ENCODE assay signal across 1 cellular context in the genomic region with DNA sequence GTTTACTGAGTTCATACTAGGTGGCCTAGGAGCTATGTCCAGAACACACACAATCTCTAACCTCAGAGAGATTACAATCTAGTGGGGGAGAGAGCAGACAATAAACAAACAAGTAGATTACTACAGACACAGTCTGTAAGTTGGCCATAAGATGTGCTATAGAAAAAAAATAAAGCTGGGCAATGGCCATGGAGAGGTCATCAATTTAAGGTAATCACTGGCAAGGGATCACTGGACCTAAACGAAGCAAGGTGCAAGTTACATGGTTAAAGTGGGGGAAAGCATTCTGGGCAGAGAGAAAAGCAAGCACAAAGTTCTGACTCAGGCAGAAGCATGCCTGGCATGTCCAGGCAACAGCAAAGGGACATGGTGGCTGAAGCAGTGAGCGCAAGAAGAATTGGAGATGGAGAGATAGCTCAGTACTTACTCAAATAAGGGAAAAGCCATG.
TF ChIP-seq lines count a peak whose summit lies in the region.

No MANE protein-coding gene starts in this region.

TF ChIP-seq in HepG2, 621 proteins besides CTCF, POLR2A, EP300 and RAD21 (continued from another document and continues in another):
- peak; percentile 63 for TF ChIP-seq SAP130 (CRISPR knock-in tag; IDR thresholded peaks at IDR 0.05; ENCODE audit: low read depth)
- 0 out of 2 replicates have a peak, but pooled peaks have one; percentile 26 for TF ChIP-seq HOXA3 (CRISPR knock-in tag; IDR thresholded peaks at IDR 0.05)
- TF ChIP-seq GATAD2A (CRISPR knock-in tag; IDR thresholded peaks at IDR 0.05) = peak; percentile 66
- peak; percentile 38; the same call in 1 of the 2 replicates for TF ChIP-seq HNF4A (CRISPR knock-in tag; IDR thresholded peaks at IDR 0.05)
- peak; percentile 44; the same call in 1 of the 2 replicates for TF ChIP-seq TCF7 (IDR thresholded peaks at IDR 0.05; ENCODE audit: low read depth)
- no peak for TF ChIP-seq MYC (CRISPR knock-in tag; IDR thresholded peaks at IDR 0.05; ENCODE audit: borderline replicate concordance)
- peak; percentile 60 for TF ChIP-seq SALL1 (CRISPR knock-in tag; IDR thresholded peaks at IDR 0.05)
- TF ChIP-seq TEAD3 (CRISPR knock-in tag; optimal IDR thresholded peaks at IDR 0.05; ENCODE audit: borderline replicate concordance) = peak; percentile 71
- no peak for TF ChIP-seq SOX13 (IDR thresholded peaks at IDR 0.05)
- peak in 1 of 2 experiments; percentile 78; a peak in 2 of 4 replicates for TF ChIP-seq SOX13 (CRISPR knock-in tag; conservative IDR thresholded peaks at IDR 0.05 in 1 of 2, IDR thresholded peaks at IDR 0.05 in 1 of 2)
- 0 out of 2 replicates have a peak, but pooled peaks have one; percentile 48 for TF ChIP-seq HMG20B (CRISPR knock-in tag; conservative IDR thresholded peaks at IDR 0.05)
- no peak for TF ChIP-seq FOXP1 (IDR thresholded peaks at IDR 0.05)
- peak; percentile 90 for TF ChIP-seq FOXP1 (CRISPR knock-in tag; IDR thresholded peaks at IDR 0.05)
- TF ChIP-seq KDM5A (IDR thresholded peaks at IDR 0.05; ENCODE audit: borderline replicate concordance, low read length) = 0 out of 2 replicates have a peak, but pooled peaks have one; percentile 26
- TF ChIP-seq HMG20A (CRISPR knock-in tag; IDR thresholded peaks at IDR 0.05; ENCODE audit: borderline replicate concordance) = no peak; the same call in 1 of the 2 replicates
- 0 out of 2 replicates have a peak, but pooled peaks have one; percentile 3 for TF ChIP-seq ZNF652 (CRISPR knock-in tag; IDR thresholded peaks at IDR 0.05; ENCODE audit: borderline replicate concordance, low read depth)
- peak; percentile 40; the same call in 1 of the 2 replicates for TF ChIP-seq ZNF644 (CRISPR knock-in tag; IDR thresholded peaks at IDR 0.05; ENCODE audit: low read depth)
- TF ChIP-seq, protein P1, sequence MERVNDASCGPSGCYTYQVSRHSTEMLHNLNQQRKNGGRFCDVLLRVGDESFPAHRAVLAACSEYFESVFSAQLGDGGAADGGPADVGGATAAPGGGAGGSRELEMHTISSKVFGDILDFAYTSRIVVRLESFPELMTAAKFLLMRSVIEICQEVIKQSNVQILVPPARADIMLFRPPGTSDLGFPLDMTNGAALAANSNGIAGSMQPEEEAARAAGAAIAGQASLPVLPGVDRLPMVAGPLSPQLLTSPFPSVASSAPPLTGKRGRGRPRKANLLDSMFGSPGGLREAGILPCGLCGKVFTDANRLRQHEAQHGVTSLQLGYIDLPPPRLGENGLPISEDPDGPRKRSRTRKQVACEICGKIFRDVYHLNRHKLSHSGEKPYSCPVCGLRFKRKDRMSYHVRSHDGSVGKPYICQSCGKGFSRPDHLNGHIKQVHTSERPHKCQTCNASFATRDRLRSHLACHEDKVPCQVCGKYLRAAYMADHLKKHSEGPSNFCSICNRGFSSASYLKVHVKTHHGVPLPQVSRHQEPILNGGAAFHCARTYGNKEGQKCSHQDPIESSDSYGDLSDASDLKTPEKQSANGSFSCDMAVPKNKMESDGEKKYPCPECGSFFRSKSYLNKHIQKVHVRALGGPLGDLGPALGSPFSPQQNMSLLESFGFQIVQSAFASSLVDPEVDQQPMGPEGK (CRISPR knock-in tag; IDR thresholded peaks at IDR 0.05) = peak; percentile 33
- TF ChIP-seq NFE2L2 (IDR thresholded peaks at IDR 0.05; ENCODE audit: low read length) = no peak
- TF ChIP-seq EEA1 (CRISPR knock-in tag; IDR thresholded peaks at IDR 0.05; ENCODE audit: borderline replicate concordance) = no peak
- 0 out of 2 replicates have a peak, but pooled peaks have one; percentile 47 for TF ChIP-seq PHF21A (CRISPR knock-in tag; IDR thresholded peaks at IDR 0.05)
- TF ChIP-seq ZNF3 (CRISPR knock-in tag; IDR thresholded peaks at IDR 0.05) = no peak
- TF ChIP-seq, protein P2, sequence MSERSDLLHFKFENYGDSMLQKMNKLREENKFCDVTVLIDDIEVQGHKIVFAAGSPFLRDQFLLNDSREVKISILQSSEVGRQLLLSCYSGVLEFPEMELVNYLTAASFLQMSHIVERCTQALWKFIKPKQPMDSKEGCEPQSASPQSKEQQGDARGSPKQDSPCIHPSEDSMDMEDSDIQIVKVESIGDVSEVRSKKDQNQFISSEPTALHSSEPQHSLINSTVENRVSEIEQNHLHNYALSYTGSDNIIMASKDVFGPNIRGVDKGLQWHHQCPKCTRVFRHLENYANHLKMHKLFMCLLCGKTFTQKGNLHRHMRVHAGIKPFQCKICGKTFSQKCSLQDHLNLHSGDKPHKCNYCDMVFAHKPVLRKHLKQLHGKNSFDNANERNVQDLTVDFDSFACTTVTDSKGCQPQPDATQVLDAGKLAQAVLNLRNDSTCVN (CRISPR knock-in tag; IDR thresholded peaks at IDR 0.05; ENCODE audit: borderline replicate concordance) = no peak
- no peak for TF ChIP-seq ZNF225 (CRISPR knock-in tag; IDR thresholded peaks at IDR 0.05)
- TF ChIP-seq, protein P3, sequence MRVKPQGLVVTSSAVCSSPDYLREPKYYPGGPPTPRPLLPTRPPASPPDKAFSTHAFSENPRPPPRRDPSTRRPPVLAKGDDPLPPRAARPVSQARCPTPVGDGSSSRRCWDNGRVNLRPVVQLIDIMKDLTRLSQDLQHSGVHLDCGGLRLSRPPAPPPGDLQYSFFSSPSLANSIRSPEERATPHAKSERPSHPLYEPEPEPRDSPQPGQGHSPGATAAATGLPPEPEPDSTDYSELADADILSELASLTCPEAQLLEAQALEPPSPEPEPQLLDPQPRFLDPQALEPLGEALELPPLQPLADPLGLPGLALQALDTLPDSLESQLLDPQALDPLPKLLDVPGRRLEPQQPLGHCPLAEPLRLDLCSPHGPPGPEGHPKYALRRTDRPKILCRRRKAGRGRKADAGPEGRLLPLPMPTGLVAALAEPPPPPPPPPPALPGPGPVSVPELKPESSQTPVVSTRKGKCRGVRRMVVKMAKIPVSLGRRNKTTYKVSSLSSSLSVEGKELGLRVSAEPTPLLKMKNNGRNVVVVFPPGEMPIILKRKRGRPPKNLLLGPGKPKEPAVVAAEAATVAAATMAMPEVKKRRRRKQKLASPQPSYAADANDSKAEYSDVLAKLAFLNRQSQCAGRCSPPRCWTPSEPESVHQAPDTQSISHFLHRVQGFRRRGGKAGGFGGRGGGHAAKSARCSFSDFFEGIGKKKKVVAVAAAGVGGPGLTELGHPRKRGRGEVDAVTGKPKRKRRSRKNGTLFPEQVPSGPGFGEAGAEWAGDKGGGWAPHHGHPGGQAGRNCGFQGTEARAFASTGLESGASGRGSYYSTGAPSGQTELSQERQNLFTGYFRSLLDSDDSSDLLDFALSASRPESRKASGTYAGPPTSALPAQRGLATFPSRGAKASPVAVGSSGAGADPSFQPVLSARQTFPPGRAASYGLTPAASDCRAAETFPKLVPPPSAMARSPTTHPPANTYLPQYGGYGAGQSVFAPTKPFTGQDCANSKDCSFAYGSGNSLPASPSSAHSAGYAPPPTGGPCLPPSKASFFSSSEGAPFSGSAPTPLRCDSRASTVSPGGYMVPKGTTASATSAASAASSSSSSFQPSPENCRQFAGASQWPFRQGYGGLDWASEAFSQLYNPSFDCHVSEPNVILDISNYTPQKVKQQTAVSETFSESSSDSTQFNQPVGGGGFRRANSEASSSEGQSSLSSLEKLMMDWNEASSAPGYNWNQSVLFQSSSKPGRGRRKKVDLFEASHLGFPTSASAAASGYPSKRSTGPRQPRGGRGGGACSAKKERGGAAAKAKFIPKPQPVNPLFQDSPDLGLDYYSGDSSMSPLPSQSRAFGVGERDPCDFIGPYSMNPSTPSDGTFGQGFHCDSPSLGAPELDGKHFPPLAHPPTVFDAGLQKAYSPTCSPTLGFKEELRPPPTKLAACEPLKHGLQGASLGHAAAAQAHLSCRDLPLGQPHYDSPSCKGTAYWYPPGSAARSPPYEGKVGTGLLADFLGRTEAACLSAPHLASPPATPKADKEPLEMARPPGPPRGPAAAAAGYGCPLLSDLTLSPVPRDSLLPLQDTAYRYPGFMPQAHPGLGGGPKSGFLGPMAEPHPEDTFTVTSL (CRISPR knock-in tag; IDR thresholded peaks at IDR 0.05; ENCODE audit: borderline replicate concordance) = peak; percentile 51; the same call in 1 of the 2 replicates
- peak; percentile 70 for TF ChIP-seq FOXA3 (CRISPR knock-in tag; IDR thresholded peaks at IDR 0.05)
- 0 out of 2 replicates have a peak, but pooled peaks have one; percentile 19 for TF ChIP-seq MIXL1 (CRISPR knock-in tag; IDR thresholded peaks at IDR 0.05)
- TF ChIP-seq, protein P4, sequence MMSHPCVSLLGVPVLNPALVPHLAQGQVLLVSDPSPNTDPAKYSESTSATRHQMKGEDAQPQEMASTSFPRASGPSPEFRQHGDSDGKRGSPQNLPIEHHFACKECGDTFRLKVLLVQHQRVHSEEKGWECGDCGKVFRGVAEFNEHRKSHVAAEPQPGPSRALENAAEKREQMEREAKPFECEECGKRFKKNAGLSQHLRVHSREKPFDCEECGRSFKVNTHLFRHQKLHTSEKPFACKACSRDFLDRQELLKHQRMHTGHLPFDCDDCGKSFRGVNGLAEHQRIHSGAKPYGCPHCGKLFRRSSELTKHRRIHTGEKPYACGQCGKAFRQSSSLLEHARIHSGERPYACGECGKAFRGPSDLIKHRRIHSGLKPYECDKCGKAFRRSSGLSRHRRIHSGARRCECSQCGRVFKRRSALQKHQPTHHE (CRISPR knock-in tag; IDR thresholded peaks at IDR 0.05; ENCODE audit: borderline replicate concordance) = no peak
- TF ChIP-seq NR2F6 (IDR thresholded peaks at IDR 0.05) = peak; percentile 59
- TF ChIP-seq NR2F6 (CRISPR knock-in tag; IDR thresholded peaks at IDR 0.05) = peak; percentile 63
- TF ChIP-seq FLYWCH1 (CRISPR knock-in tag; IDR thresholded peaks at IDR 0.05) = no peak
- no peak for TF ChIP-seq ZNF546 (CRISPR knock-in tag; conservative IDR thresholded peaks at IDR 0.05)
- TF ChIP-seq ZNF331 (CRISPR knock-in tag; IDR thresholded peaks at IDR 0.05) = no peak
- TF ChIP-seq BCL6 (CRISPR knock-in tag; IDR thresholded peaks at IDR 0.05) = peak; percentile 84
- no peak for TF ChIP-seq ZNF552 (CRISPR knock-in tag; IDR thresholded peaks at IDR 0.05; ENCODE audit: borderline replicate concordance)
- TF ChIP-seq, protein P5, sequence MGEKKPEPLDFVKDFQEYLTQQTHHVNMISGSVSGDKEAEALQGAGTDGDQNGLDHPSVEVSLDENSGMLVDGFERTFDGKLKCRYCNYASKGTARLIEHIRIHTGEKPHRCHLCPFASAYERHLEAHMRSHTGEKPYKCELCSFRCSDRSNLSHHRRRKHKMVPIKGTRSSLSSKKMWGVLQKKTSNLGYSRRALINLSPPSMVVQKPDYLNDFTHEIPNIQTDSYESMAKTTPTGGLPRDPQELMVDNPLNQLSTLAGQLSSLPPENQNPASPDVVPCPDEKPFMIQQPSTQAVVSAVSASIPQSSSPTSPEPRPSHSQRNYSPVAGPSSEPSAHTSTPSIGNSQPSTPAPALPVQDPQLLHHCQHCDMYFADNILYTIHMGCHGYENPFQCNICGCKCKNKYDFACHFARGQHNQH (CRISPR knock-in tag; IDR thresholded peaks at IDR 0.05) = 0 out of 2 replicates have a peak, but pooled peaks have one; percentile 9
- no peak for TF ChIP-seq ZNF160 (CRISPR knock-in tag; IDR thresholded peaks at IDR 0.05)
- no peak for TF ChIP-seq FOXM1 (CRISPR knock-in tag; IDR thresholded peaks at IDR 0.05)
- no peak for TF ChIP-seq REL (CRISPR knock-in tag; conservative IDR thresholded peaks at IDR 0.05)
- peak; percentile 59 for TF ChIP-seq FOSL2 (CRISPR knock-in tag; IDR thresholded peaks at IDR 0.05)
- TF ChIP-seq, protein P6, sequence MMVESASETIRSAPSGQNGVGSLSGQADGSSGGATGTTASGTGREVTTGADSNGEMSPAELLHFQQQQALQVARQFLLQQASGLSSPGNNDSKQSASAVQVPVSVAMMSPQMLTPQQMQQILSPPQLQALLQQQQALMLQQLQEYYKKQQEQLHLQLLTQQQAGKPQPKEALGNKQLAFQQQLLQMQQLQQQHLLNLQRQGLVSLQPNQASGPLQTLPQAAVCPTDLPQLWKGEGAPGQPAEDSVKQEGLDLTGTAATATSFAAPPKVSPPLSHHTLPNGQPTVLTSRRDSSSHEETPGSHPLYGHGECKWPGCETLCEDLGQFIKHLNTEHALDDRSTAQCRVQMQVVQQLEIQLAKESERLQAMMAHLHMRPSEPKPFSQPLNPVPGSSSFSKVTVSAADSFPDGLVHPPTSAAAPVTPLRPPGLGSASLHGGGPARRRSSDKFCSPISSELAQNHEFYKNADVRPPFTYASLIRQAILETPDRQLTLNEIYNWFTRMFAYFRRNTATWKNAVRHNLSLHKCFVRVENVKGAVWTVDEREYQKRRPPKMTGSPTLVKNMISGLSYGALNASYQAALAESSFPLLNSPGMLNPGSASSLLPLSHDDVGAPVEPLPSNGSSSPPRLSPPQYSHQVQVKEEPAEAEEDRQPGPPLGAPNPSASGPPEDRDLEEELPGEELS (CRISPR knock-in tag; IDR thresholded peaks at IDR 0.05) = peak; percentile 88
- TF ChIP-seq ZKSCAN5 (CRISPR knock-in tag; IDR thresholded peaks at IDR 0.05) = no peak
- TF ChIP-seq, protein P7, sequence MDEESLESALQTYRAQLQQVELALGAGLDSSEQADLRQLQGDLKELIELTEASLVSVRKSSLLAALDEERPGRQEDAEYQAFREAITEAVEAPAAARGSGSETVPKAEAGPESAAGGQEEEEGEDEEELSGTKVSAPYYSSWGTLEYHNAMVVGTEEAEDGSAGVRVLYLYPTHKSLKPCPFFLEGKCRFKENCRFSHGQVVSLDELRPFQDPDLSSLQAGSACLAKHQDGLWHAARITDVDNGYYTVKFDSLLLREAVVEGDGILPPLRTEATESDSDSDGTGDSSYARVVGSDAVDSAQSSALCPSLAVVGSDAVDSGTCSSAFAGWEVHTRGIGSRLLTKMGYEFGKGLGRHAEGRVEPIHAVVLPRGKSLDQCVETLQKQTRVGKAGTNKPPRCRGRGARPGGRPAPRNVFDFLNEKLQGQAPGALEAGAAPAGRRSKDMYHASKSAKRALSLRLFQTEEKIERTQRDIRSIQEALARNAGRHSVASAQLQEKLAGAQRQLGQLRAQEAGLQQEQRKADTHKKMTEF (CRISPR knock-in tag; IDR thresholded peaks at IDR 0.05) = peak; percentile 38; the same call in 1 of the 2 replicates
- TF ChIP-seq, protein P8, sequence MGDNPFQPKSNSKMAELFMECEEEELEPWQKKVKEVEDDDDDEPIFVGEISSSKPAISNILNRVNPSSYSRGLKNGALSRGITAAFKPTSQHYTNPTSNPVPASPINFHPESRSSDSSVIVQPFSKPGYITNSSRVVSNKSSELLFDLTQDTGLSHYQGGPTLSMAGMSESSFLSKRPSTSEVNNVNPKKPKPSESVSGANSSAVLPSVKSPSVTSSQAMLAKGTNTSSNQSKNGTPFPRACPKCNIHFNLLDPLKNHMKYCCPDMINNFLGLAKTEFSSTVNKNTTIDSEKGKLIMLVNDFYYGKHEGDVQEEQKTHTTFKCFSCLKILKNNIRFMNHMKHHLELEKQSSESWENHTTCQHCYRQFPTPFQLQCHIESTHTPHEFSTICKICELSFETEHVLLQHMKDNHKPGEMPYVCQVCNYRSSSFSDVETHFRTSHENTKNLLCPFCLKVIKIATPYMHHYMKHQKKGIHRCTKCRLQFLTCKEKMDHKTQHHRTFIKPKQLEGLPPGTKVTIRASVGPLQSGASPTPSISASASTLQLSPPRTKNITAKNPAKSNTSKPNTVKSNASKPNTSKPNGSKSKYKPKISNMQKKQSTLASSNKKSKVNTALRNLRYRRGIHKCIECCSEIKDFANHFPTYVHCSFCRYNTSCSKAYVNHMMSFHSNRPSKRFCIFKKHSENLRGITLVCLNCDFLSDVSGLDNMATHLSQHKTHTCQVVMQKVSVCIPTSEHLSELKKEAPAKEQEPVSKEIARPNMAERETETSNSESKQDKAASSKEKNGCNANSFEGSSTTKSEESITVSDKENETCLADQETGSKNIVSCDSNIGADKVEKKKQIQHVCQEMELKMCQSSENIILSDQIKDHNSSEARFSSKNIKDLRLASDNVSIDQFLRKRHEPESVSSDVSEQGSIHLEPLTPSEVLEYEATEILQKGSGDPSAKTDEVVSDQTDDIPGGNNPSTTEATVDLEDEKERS (CRISPR knock-in tag; IDR thresholded peaks at IDR 0.05) = 0 out of 2 replicates have a peak, but pooled peaks have one; percentile 36
- no peak for TF ChIP-seq FIP1L1 (IDR thresholded peaks at IDR 0.05; ENCODE audit: borderline replicate concordance, insufficient read depth, low read depth, low read length)
- TF ChIP-seq MAFF (IDR thresholded peaks at IDR 0.05; ENCODE audit: low read depth, low read length) = 0 out of 2 replicates have a peak, but pooled peaks have one; percentile 7
